8 cellular contexts compared by ENCODE assay signal in the genomic region with DNA sequence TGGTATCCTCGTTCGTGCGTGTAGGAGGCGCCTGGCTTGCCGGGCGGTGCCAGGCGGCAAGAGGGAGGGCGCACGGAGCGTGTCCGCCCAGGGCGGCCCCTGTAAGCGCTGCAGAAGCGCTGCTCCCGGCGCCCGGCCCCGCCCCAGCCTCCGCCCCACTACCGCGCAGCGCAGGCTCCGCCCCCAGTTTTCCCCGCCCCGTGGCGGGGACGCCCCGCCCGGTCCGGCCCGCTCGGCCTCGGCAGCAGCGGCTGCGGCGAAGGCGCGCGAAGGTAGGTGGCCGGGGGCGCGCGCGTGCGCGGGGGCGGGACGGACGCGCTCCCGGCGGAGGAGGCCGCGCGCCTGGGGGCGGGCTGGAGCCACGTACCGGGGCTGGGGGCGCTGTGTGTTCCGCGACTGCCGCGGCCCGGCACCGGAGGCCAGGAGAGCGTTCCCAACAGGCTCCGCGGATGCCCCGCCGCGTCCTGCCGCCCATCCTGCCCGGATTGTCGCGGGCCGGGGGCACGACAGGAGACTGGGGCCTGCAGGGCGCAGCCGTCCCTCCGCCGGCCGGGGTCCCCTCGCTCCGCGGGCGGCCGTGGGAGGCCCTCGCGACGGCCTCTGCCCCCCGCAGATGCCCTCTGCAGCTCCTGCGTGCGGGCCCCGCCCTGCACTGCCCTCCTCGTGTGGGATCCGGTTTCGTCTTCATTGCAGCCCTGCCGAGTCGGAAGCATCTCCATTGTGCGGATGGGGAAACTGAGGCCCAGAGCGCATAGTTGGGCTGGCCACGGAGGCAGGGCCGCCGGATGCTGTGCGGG. TPM values are rescaled to one million over a fixed set of nuclear protein-coding genes. Genes with fewer than 3 reads are reported as not detected.
A peak's percentile ranks its signal among the peaks of the same experiment; 100 is the strongest.
DNase-seq lines count a peak whose midpoint lies in the region; ATAC-seq and TF ChIP-seq lines count a peak whose summit lies in the region.

No MANE protein-coding gene starts in this region.

- CTCF ChIA-PET in PC-9 (lab: Charles Lee) = no interaction called here

- H3K36me3 ChIP-seq in PC-9 (ENCODE audit: low read depth) (no peaks in the 10 kb centered on the region), muscle layer of duodenum (ENCODE audit: control insufficient read depth in 1 of 2, insufficient read depth in 2 of 2, low read length in 2 of 2) (no peaks in the 10 kb centered on the region)

- H3K27ac ChIP-seq in PC-9 (no peak overlapping the region), muscle layer of duodenum (ENCODE audit: low read length) (no peak overlapping the region)

- H3K27me3 ChIP-seq in PC-9 (ENCODE audit: insufficient read depth, low read depth) = no peaks in the 10 kb centered on the region
- H3K27me3 ChIP-seq in muscle layer of duodenum (ENCODE audit: low read depth, low read length) = no peaks in the 10 kb centered on the region

- H3K9me2 ChIP-seq in PC-9 (ENCODE audit: insufficient read depth) = no peaks in the 10 kb centered on the region

- H3K9me3 Mint-ChIP-seq in activated T-cell treated with anti-CD3 and anti-CD28 coated beads, Interleukin-2, amount 50 U/mL, for 4 hours = no peaks in the 10 kb centered on the region

- DNase-seq in DMS 273 treated with DMSO at 0.1 percent for 48 hours (lab: John Stamatoyannopoulos, UW) = peak; percentile 93
- peak; percentile 92 for DNase-seq in KG1 (lab: John Stamatoyannopoulos, UW)
- peak; percentile 55 to 85 for DNase-seq in PC-9
- peak; percentile 95 for DNase-seq in activated T-cell treated with anti-CD3 and anti-CD28 coated beads, Interleukin-2, amount 50 U/mL, for 4 hours
- peak; percentile 89 for DNase-seq in stimulated activated CD8-positive, alpha-beta memory T cell treated with anti-CD3 and anti-CD28 coated beads, Interleukin-7, amount 100 ng/mL, for 24 hours (ENCODE audit: low read depth)

- H3K4me3 ChIP-seq in PC-9 = peak overlapping the region; percentile 65
- H3K4me3 ChIP-seq in muscle layer of duodenum (ENCODE audit: low read depth in 1 of 2, low read length in 2 of 2) = peak overlapping the region; percentile 57 to 98

- H3F3A ChIP-seq in PC-9 (ENCODE audit: insufficient read depth, low read depth) = no peaks in the 10 kb centered on the region

- peak overlapping the region; percentile 89 for H3K4me3 Mint-ChIP-seq in activated T-cell treated with anti-CD3 and anti-CD28 coated beads, Interleukin-2, amount 50 U/mL, for 4 hours

- POLR2A ChIA-PET in PC-9 (lab: Charles Lee; ENCODE audit: unreplicated experiment) = no interaction called here

- no peak for TF ChIP-seq CTCF in PC-9 (conservative IDR thresholded peaks at IDR 0.05)

- H3K9me3 ChIP-seq in PC-9 (ENCODE audit: insufficient read depth, low read depth) = no peaks in the 10 kb centered on the region
- no peaks in the 10 kb centered on the region for H3K9me3 ChIP-seq in muscle layer of duodenum (ENCODE audit: control insufficient read depth in 1 of 2, low read length in 2 of 2)

- H4K20me1 ChIP-seq in PC-9 (ENCODE audit: insufficient read depth) = no peaks in the 10 kb centered on the region

- H3K4me2 ChIP-seq in PC-9 = peak overlapping the region; percentile 86

- intact Hi-C loops in PC-9 (cut with micrococcal nuclease; ENCODE audit: unreplicated experiment) = loop anchor here (5.0 kb wide), 2 partner anchors 33 to 133 kb away; no protein-coding TSS in a partner anchor

- H3K4me1 Mint-ChIP-seq in activated T-cell treated with anti-CD3 and anti-CD28 coated beads, Interleukin-2, amount 50 U/mL, for 4 hours (ENCODE audit: low read depth) = peaks cover 34% of the 10 kb centered on the region

- H3K79me2 ChIP-seq in PC-9 (ENCODE audit: low read depth) = no peaks in the 10 kb centered on the region

- no TSS peak for BruUV-seq in PC-9 (replicated peaks; lab: Mats Ljungman, UMichigan)

- ATAC-seq in GM21619 (IDR thresholded peaks at IDR 0.05; ENCODE audit: unreplicated experiment) = peak; percentile 82
- ATAC-seq in activated T-cell treated with anti-CD3 and anti-CD28 coated beads, Interleukin-2, amount 50 U/mL, for 4 hours = peak; percentile 98 to 99
- ATAC-seq in esophagus mucosa = peak; percentile 95

- H3K4me1 ChIP-seq in PC-9 (replicated peaks; ENCODE audit: insufficient read depth) (no peaks in the 10 kb centered on the region), muscle layer of duodenum (ENCODE audit: control insufficient read depth in 1 of 2, insufficient read depth in 2 of 2, low read length in 2 of 2) (peaks cover 3 to 21% of the 10 kb centered on the region in 2 donors)

- peak overlapping the region; percentile 77 for H2AFZ ChIP-seq in PC-9

- H3K27me3 Mint-ChIP-seq in activated T-cell treated with anti-CD3 and anti-CD28 coated beads, Interleukin-2, amount 50 U/mL, for 4 hours (ENCODE audit: low read depth) = no peaks in the 10 kb centered on the region

- H3K36me3 Mint-ChIP-seq in activated T-cell treated with anti-CD3 and anti-CD28 coated beads, Interleukin-2, amount 50 U/mL, for 4 hours (ENCODE audit: insufficient read depth) = no peaks in the 10 kb centered on the region

RNA-seq across cellular contexts. Expression of a gene that starts 7.7 kb away (rescaled TPM):
- total RNA-seq in PC-9 (2021) (18.4 and 18.9 TPM in 2 replicates), esophagus mucosa (15.3 TPM)
- 10 to 100 TPM; 20.0 to 24.7 (median 20.3) TPM for total RNA-seq in activated T-cell treated with anti-CD3 and anti-CD28 coated beads, Interleukin-2, amount 50 U/mL, for 4 hours

RNA-seq across cellular contexts. Expression of a gene that starts 18.3 kb away (rescaled TPM):
- total RNA-seq in PC-9 (2021) (1,333 and 3,235 TPM in 2 replicates), esophagus mucosa (6,387 TPM)
- total RNA-seq in activated T-cell treated with anti-CD3 and anti-CD28 coated beads, Interleukin-2, amount 50 U/mL, for 4 hours = 1,000 to 10,000 TPM; 1,321 to 1,622 (median 1,616) TPM
